9 cellular contexts compared by ENCODE assay signal in the genomic region with DNA sequence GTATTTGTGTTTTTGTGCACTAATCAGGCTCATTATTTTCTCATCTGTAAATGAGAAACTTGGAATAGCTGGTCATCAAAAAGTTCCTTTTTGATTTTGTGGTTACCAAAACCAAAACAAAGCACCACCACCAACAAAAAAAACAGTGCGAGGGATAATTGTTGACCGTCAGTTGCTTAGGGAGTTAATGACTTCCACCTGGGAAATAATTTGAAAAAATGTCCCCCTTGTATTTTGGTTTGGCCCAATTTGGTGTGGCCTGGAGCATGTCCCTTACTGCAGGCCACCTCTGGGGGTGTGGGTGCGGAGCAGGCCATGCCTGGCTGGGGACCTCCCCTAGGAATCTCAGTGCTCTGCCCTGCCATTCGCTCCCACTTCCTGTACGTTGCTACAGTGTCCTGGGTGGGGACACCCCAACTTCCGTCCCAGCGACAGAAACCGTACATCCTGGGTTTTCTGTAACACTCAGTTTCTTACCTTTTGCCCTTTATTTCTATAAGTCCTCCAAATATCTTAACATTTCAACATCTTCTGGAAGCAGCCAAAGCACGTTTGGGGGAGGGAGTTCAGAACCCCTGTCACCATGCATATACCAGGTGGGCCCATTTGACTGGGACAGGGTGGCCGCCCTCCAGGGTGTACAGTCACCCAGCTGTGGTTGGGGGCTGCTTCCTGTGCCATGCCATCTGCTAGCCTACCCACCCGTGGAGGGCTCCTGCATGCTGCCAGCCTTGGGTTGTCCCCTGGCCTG. TPM values are rescaled to one million over a fixed set of nuclear protein-coding genes. Genes with fewer than 3 reads are reported as not detected.
DNase-seq lines count a peak whose midpoint lies in the region; ATAC-seq, FAIRE-seq and TF ChIP-seq lines count a peak whose summit lies in the region.
"Had no signal": no experiment of that assay in that cellular context is flagged by ENCODE, and none has a peak within 500 bp of the region (broad histone marks: within the 10 kb centered on the region; RNA-seq: fewer than 3 reads in every experiment).

No MANE protein-coding gene starts in this region.

- no peak for FAIRE-seq in H1 (lab: Jason Lieb, UNC)

- intact Hi-C loops in CD8-positive, alpha-beta T cell (cut with DNase I, micrococcal nuclease): loop anchor here in 1 of 2 experiments (2.0 kb wide), 2 partner anchors 21 to 29 kb away; no protein-coding TSS in a partner anchor

- H3K79me2 ChIP-seq in H1 (ENCODE audit: control insufficient read depth in 1 of 2, insufficient read depth in 2 of 2, low read length in 2 of 2): peaks cover 8 to 94% of the 10 kb centered on the region in 2 experiments

- H2AFZ ChIP-seq in H1 (ENCODE audit: low read length): no peak overlapping the region

- no peak overlapping the region for H4K5ac ChIP-seq in H1 (ENCODE audit: insufficient read length, low read depth, low read length)

- H2BK120ac ChIP-seq in H1 (replicated peaks; ENCODE audit: low read depth, low read length): no peak overlapping the region

- H3K36me3 ChIP-seq in CD8-positive, alpha-beta T cell (ENCODE audit: insufficient read depth, low read length): no peaks in the 10 kb centered on the region
- H3K36me3 ChIP-seq in H1 (ENCODE audit: control insufficient read depth in 2 of 4, insufficient read depth in 4 of 4, low read length in 3 of 4): no peaks in the 10 kb centered on the region

- TF ChIP-seq POLR2A in H1 (IDR thresholded peaks at IDR 0.05; ENCODE audit: control extremely low read depth in 1 of 2, low read depth in 2 of 2, low read length in 2 of 2): no peak

- H2BK15ac ChIP-seq in H1 (ENCODE audit: low read length): no peak overlapping the region

- no peak overlapping the region for H3K14ac ChIP-seq in H1 (ENCODE audit: insufficient read length)

- POLR2A ChIA-PET in CD8-positive, alpha-beta T cell (lab: Charles Lee): interaction anchor here (1.0 to 5.3 kb wide), 9 partner anchors 8 to 154 kb away, joined by 3 to 24 read pairs (median 5); no protein-coding TSS in a partner anchor
- POLR2A ChIA-PET in H1 (lab: Charles Lee; ENCODE audit: partially characterized antibody): no interaction called here

- H3K27me3 ChIP-seq in CD8-positive, alpha-beta T cell (ENCODE audit: insufficient read depth, low read length): no peaks in the 10 kb centered on the region
- no peaks in the 10 kb centered on the region for H3K27me3 ChIP-seq in H1 (replicated peaks in 1 of 4; ENCODE audit: control insufficient read depth in 3 of 4, extremely low read depth in 1 of 4, insufficient read depth in 3 of 4, low read length in 3 of 4)

- no peak overlapping the region for H3K23ac ChIP-seq in H1 (ENCODE audit: insufficient read length)

- H4K91ac ChIP-seq in H1 (replicated peaks; ENCODE audit: insufficient read length, low read length): no peak overlapping the region

- H3K27ac Mint-ChIP-seq in CD8-positive, alpha-beta T cell: peak overlapping the region; percentile 96

- CTCF ChIA-PET in CD8-positive, alpha-beta T cell (lab: Charles Lee): interaction anchor here (0.8 to 1.9 kb wide), 3 partner anchors 11 to 63 kb away, joined by 3 to 10 read pairs (median 5); no protein-coding TSS in a partner anchor
- CTCF ChIA-PET in H1 (lab: Charles Lee; ENCODE audit: partially characterized antibody): interaction anchor here (1.0 to 3.1 kb wide), 4 partner anchors 11 to 199 kb away, joined by 3 to 12 read pairs (median 4); no protein-coding TSS in a partner anchor

- no peak overlapping the region for H3K9ac ChIP-seq in H1 (replicated peaks in 1 of 4; ENCODE audit: extremely low read depth in 1 of 4, low read depth in 3 of 4, low read length in 3 of 4)

- H3K4me2 ChIP-seq in H1 (ENCODE audit: insufficient read depth in 1 of 2, low read depth in 2 of 2, low read length in 2 of 2): no peak overlapping the region

- H3K4me3 ChIP-seq in CD8-positive, alpha-beta T cell (ENCODE audit: low read depth, low read length): peak overlapping the region; percentile 49
- no peak overlapping the region for H3K4me3 ChIP-seq in H1 (ENCODE audit: extremely low read depth in 1 of 4, insufficient read depth in 2 of 4, low read depth in 3 of 4, low read length in 4 of 4)

- H2BK5ac ChIP-seq in H1 (ENCODE audit: low read depth, low read length): no peak overlapping the region

- no peak for TF ChIP-seq EP300 in H1 (IDR thresholded peaks at IDR 0.05; ENCODE audit: borderline replicate concordance in 1 of 2, low read depth in 2 of 2, low read length in 2 of 2)

- H3K9me3 Mint-ChIP-seq in CD8-positive, alpha-beta T cell: no peaks in the 10 kb centered on the region
- H3K9me3 Mint-ChIP-seq: neural crest cell had no signal

- no peak for TF ChIP-seq CTCF in CD8-positive, alpha-beta T cell (IDR thresholded peaks at IDR 0.05)
- TF ChIP-seq CTCF in H1 (IDR thresholded peaks at IDR 0.05; ENCODE audit: control extremely low read depth in 1 of 3, insufficient read depth in 1 of 3, low read depth in 1 of 3, low read length in 3 of 3): no peak

- peak overlapping the region; percentile 80 for H3K4me3 Mint-ChIP-seq in CD8-positive, alpha-beta T cell
- H3K4me3 Mint-ChIP-seq: neural crest cell had no signal

- H3K4me1 ChIP-seq in CD8-positive, alpha-beta T cell (ENCODE audit: insufficient read depth, low read length): peaks cover 98% of the 10 kb centered on the region
- peaks cover 4 to 31% (median 10%) of the 10 kb centered on the region in 4 experiments for H3K4me1 ChIP-seq in H1 (replicated peaks in 1 of 4; ENCODE audit: control insufficient read depth in 3 of 4, insufficient read depth in 4 of 4, low read length in 3 of 4)

- H3K4ac ChIP-seq in H1 (replicated peaks; ENCODE audit: insufficient read length, low read depth, low read length): no peak overlapping the region

- no peak overlapping the region for H3K56ac ChIP-seq in H1 (replicated peaks; ENCODE audit: insufficient read length, low read depth, low read length)

- peak in 2 of 7 experiments; percentile 52 to 62 for DNase-seq in CD8-positive, alpha-beta T cell
- DNase-seq in H1 (ENCODE audit: low read depth in 1 of 2, low spot score in 2 of 2) (no peak), DMS153 treated with DMSO at 0.1 percent for 48 hours (lab: John Stamatoyannopoulos, UW; ENCODE audit: unreplicated experiment) (no peak), NCI-H345 (lab: John Stamatoyannopoulos, UW) (no peak), LoVo (ENCODE audit: low spot score) (no peak), HT-29 (ENCODE audit: low spot score) (no peak)

- peak; percentile 59 for ATAC-seq in CD8-positive, alpha-beta T cell
- peak; percentile 58 for ATAC-seq in GM21360 (IDR thresholded peaks at IDR 0.05; ENCODE audit: unreplicated experiment)
- peak; percentile 42 for ATAC-seq in HG03575 (IDR thresholded peaks at IDR 0.05; ENCODE audit: extremely low read depth, insufficient number of reproducible peaks, low FRiP score, unreplicated experiment)

- H2BK12ac ChIP-seq in H1 (ENCODE audit: low read depth, low read length): no peak overlapping the region

- H2BK20ac ChIP-seq in H1 (ENCODE audit: low read length): no peak overlapping the region

- H2AK5ac ChIP-seq in H1 (ENCODE audit: low read depth, low read length): 0 out of 2 replicates have a peak overlapping the region, but pooled peaks have one; percentile 2

- no peaks in the 10 kb centered on the region for H3K9me3 ChIP-seq in CD8-positive, alpha-beta T cell (ENCODE audit: low read length)
- H3K9me3 ChIP-seq in H1 (ENCODE audit: insufficient read depth in 2 of 2, low read depth in 1 of 2, low read length in 1 of 2): no peaks in the 10 kb centered on the region

- H3K18ac ChIP-seq in H1 (ENCODE audit: extremely low read depth, low read length): no peak overlapping the region

- TF ChIP-seq RAD21 in H1 (IDR thresholded peaks at IDR 0.05 in 1 of 2, conservative IDR thresholded peaks at IDR 0.05 in 1 of 2; ENCODE audit: low read depth in 2 of 2, low read length in 2 of 2): no peak

- WGBS in H1 (ENCODE audit: extremely low coverage in 1 of 2, insufficient coverage in 1 of 2, insufficient read length in 1 of 2, insufficient replicate concordance in 2 of 2, low coverage in 1 of 2, low lambda C conversion rate in 2 of 2, missing lambda C conversion rate in 1 of 2), 2 experiments: 92% methylated on average over 11 of the region's 11 CpGs; no CpG with 5 or more reads in 1 of the 2 experiments

- H3K79me1 ChIP-seq in H1 (ENCODE audit: low read depth, low read length): peaks cover 40% of the 10 kb centered on the region

- H3K27ac ChIP-seq in CD8-positive, alpha-beta T cell (ENCODE audit: low read depth, low read length): peak overlapping the region; percentile 64
- no peak overlapping the region for H3K27ac ChIP-seq in H1 (ENCODE audit: low read depth, low read length)

- peak overlapping the region; percentile 62; the same call in 1 of the 2 replicates for H4K8ac ChIP-seq in H1 (ENCODE audit: extremely low read depth, insufficient read depth, low read length)

- no peaks in the 10 kb centered on the region; the same call in 1 of the 2 replicates for H3K23me2 ChIP-seq in H1 (ENCODE audit: low read depth, low read length)

- H4K20me1 ChIP-seq in H1 (replicated peaks in 1 of 2; ENCODE audit: control insufficient read depth in 1 of 2, insufficient read depth in 2 of 2, low read length in 2 of 2): peaks cover 11 to 34% of the 10 kb centered on the region in 2 experiments

- peaks cover 94% of the 10 kb centered on the region for H3K4me1 Mint-ChIP-seq in CD8-positive, alpha-beta T cell (ENCODE audit: low read depth)

- H3K36me3 Mint-ChIP-seq in CD8-positive, alpha-beta T cell: peaks cover 35% of the 10 kb centered on the region

- no peaks in the 10 kb centered on the region for H3K27me3 Mint-ChIP-seq in CD8-positive, alpha-beta T cell (ENCODE audit: low read depth)

TF ChIP-seq in H1, 55 proteins besides CTCF, POLR2A, EP300 and RAD21 (continues in another document):
- no peak for TF ChIP-seq CTBP2 (IDR thresholded peaks at IDR 0.05; ENCODE audit: borderline replicate concordance, insufficient read depth, insufficient read length, low read length)
- TF ChIP-seq TCF12 (IDR thresholded peaks at IDR 0.05; ENCODE audit: low read depth, low read length): no peak
- TF ChIP-seq, protein P1, sequence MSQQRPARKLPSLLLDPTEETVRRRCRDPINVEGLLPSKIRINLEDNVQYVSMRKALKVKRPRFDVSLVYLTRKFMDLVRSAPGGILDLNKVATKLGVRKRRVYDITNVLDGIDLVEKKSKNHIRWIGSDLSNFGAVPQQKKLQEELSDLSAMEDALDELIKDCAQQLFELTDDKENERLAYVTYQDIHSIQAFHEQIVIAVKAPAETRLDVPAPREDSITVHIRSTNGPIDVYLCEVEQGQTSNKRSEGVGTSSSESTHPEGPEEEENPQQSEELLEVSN (IDR thresholded peaks at IDR 0.05): no peak

RNA-seq across cellular contexts. Expression of gene NCK2, which starts 31.3 kb away (rescaled TPM):
- 10 to 100 TPM; 59.0 to 60.3 TPM for total RNA-seq in CD8-positive, alpha-beta T cell
- 61.7 and 65.7 TPM in 2 replicates for total RNA-seq in H1 (2021; fragmentation: NEBNext Ultra II Directional; extraction: Animal tissue kit (Norgen Biotek cat#: 25700))
- 30.3 and 43.3 TPM in 2 replicates for polyA plus RNA-seq in H1 (2011; rRNA removed)
- polyA plus RNA-seq in H1 (2011; cell fraction: cytosol; rRNA removed): 53.3 TPM
- 29.7 TPM for polyA plus RNA-seq in H1 (2011; cell fraction: nucleus; rRNA removed)
- polyA plus RNA-seq in H1 (2012, experiment 1 of 2): 40.0 to 65.8 TPM (median 58.8 TPM) in 4 replicates
- 18.2 TPM for polyA plus RNA-seq in H1 (2012, experiment 2 of 2)
- polyA plus RNA-seq in H1 (2013, experiment 1 of 2): 47.1 TPM
- 48.3 TPM for polyA plus RNA-seq in H1 (2013, experiment 2 of 2)
- polyA minus RNA-seq in H1 (2011; rRNA and poly(A)+ RNA removed): 25.2 and 26.7 TPM in 2 replicates
- polyA minus RNA-seq in H1 (2011; cell fraction: cytosol; rRNA and poly(A)+ RNA removed): 20.3 TPM
- polyA minus RNA-seq in H1 (2011; cell fraction: nucleus; rRNA and poly(A)+ RNA removed): 18.3 TPM
- 29.1 and 31.2 TPM in 2 replicates for total RNA-seq in HT-29 (2014; rRNA removed; shearing (Covaris generic))
